Comparison of ENCODE assay signal across 29 cellular contexts in genomic region chr13:28685892-28686291, GRCh38.
"Had no signal": no experiment of that assay in that cellular context is flagged by ENCODE, and none has a peak within 500 bp of the region (broad histone marks: within the 10 kb centered on the region; RNA-seq: fewer than 3 reads in every experiment).

No MANE protein-coding gene starts in this region.

- H3K4me3 ChIP-seq: esophagus muscularis mucosa, hepatocyte, left lung, lung, sigmoid colon, testis, uterus had no signal

- DNase-seq: activated CD4-positive, alpha-beta T cell treated with anti-CD3 and anti-CD28 coated beads for 1 hour; activated CD4-positive, alpha-beta T cell treated with anti-CD3 and anti-CD28 coated beads, Interleukin-2, amount 50 U/mL, for 1 hour; activated CD8-positive, alpha-beta memory T cell treated with anti-CD3 and anti-CD28 coated beads, Interleukin-2, amount 50 U/mL, for 4 hours; activated naive CD4-positive, alpha-beta T cell; activated naive CD8-positive, alpha-beta T cell treated with anti-CD3 and anti-CD28 coated beads for 36 hours; activated T-cell treated with anti-CD3 and anti-CD28 coated beads, Interleukin-2, amount 50 U/mL, for 24 hours; central memory CD4-positive, alpha-beta T cell; dermis blood vessel endothelial cell; effector CD8-positive, alpha-beta T cell; glutamatergic neuron; kidney glomerular epithelial cell; left lung; naive thymus-derived CD4-positive, alpha-beta T cell; occipital lobe; posterior cingulate gyrus; sigmoid colon; stimulated activated CD4-positive, alpha-beta T cell treated with anti-CD3 and anti-CD28 coated beads, Interleukin-2, amount 100 ng/mL, for 48 hours; stimulated activated CD8-positive, alpha-beta memory T cell treated with anti-CD3 and anti-CD28 coated beads, Interleukin-4, amount 100 ng/mL, for 48 hours; stimulated activated naive B cell treated with anti-CD40 and anti-IgM and Interleukin-4, amounts not matched to agents 10 μg/mL and 1 μg/mL and 100 μg/mL, for 72 hours; testis; trophoblast cell; uterus; WERI-Rb-1 had no signal

- H3K27me3 ChIP-seq: esophagus muscularis mucosa, hepatocyte, left lung, sigmoid colon, testis, uterus had no signal

- H3K4me2 ChIP-seq: hepatocyte had no signal

- H3K4me1 ChIP-seq: esophagus muscularis mucosa, left lung, sigmoid colon, testis, uterus had no signal

- H3K27ac ChIP-seq: esophagus muscularis mucosa, hepatocyte, left lung, sigmoid colon, testis, uterus, WERI-Rb-1 had no signal

- H3K79me2 ChIP-seq: hepatocyte had no signal

- ATAC-seq: left lung; naive thymus-derived CD4-positive, alpha-beta T cell had no signal

- H3K9me3 ChIP-seq: esophagus muscularis mucosa, sigmoid colon, testis, uterus had no signal

- H3K36me3 ChIP-seq: left lung, sigmoid colon, uterus, WERI-Rb-1 had no signal

- FAIRE-seq: astrocyte, frontal cortex, TTC549 had no signal

- H2AFZ ChIP-seq: hepatocyte had no signal
